17 cellular contexts compared by ENCODE assay signal in the genomic region with DNA sequence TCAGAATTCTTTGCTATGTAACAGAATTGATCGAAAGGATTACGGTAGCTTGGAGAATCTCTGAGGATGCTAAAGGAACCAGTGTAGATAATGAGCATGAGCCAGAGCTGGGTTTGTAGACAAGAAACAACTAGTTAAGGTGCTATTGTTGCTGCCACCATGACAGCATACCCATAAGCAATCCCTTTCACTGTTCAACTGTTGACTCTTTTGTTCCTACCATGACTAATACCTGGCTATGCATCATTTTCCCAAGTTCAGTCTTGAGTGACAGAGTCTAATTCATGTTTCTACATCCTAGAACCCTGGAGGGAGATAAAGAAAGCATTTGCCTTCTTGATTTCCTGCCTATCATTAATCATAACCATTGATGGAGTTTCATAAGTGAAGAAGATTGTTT.
DNase-seq lines count a peak whose midpoint lies in the region; ATAC-seq lines count a peak whose summit lies in the region.
"Had no signal": no experiment of that assay in that cellular context is flagged by ENCODE, and none has a peak within 500 bp of the region (broad histone marks: within the 10 kb centered on the region; RNA-seq: fewer than 3 reads in every experiment).

No MANE protein-coding gene starts in this region.

- intact Hi-C loops in aorta (cut with DNase I), result no loop called here

- H3K4me1 ChIP-seq in aorta (ENCODE audit: control insufficient read depth in 1 of 2, insufficient read depth in 2 of 2, low read length in 2 of 2), result no peaks in the 10 kb centered on the region

- no peak overlapping the region for H3K4me3 ChIP-seq in aorta (ENCODE audit: low read length in 2 of 2)
- H3K4me3 ChIP-seq: HAP-1, PC-9 had no signal

- WGBS in aorta, 2 donors, result 28 to 75% methylated on average over 2 of the region's 2 CpGs

- no peak for ATAC-seq in aorta (ENCODE audit: low FRiP score)
- ATAC-seq: Right ventricle myocardium inferior had no signal

- no peak overlapping the region for H3K27ac ChIP-seq in epithelial cell of prostate
- no peak overlapping the region for H3K27ac ChIP-seq in aorta (ENCODE audit: low read depth in 1 of 2, low read length in 2 of 2)
- H3K27ac ChIP-seq: PC-9 had no signal

- no peaks in the 10 kb centered on the region for H3K9me3 ChIP-seq in aorta (ENCODE audit: control insufficient read depth, low read length)
- H3K9me3 ChIP-seq: HAP-1 had no signal

- no peaks in the 10 kb centered on the region for H3K27me3 ChIP-seq in aorta (ENCODE audit: control insufficient read depth in 1 of 2, insufficient read depth in 2 of 2, low read length in 1 of 2)

- no peaks in the 10 kb centered on the region for H3K36me3 ChIP-seq in aorta (ENCODE audit: control insufficient read depth in 1 of 2, insufficient read depth in 2 of 2, low read length in 1 of 2)
- H3K36me3 ChIP-seq: HAP-1 had no signal

- peak; percentile 13 for DNase-seq in COLO829 (ENCODE audit: low spot score)
- peak; percentile 60 for DNase-seq in HPDE6-E6E7 (ENCODE audit: extremely low spot score)
- peak; percentile 56 for DNase-seq in RKO (ENCODE audit: low spot score)
- peak; percentile 10 for DNase-seq in epithelial cell of prostate (ENCODE audit: low read depth, low spot score)
- DNase-seq in islet precursor cell, result no peak
- no peak for DNase-seq in NCI-H748 (lab: John Stamatoyannopoulos, UW; ENCODE audit: unreplicated experiment)
- DNase-seq in NCI-H82 treated with DMSO at 0.1 percent for 48 hours (lab: John Stamatoyannopoulos, UW; ENCODE audit: unreplicated experiment), result no peak
- no peak for DNase-seq in aorta
- DNase-seq: Calu3; CD4-positive, alpha-beta T cell; NCI-H1105 treated with DMSO at 0.1 percent for 48 hours; NCI-H1694; NCI-H510A; NCI-H82; PC-9 had no signal

Comparison
In these comparisons a context has a peak if more than half of its experiments do, and no peak if none do; other contexts are left out.
1. DNase-seq: peak in COLO829 (single experiment), HPDE6-E6E7 (single experiment), RKO (single experiment) and epithelial cell of prostate (single experiment); none in islet precursor cell (single experiment), NCI-H748 (single experiment), NCI-H82 treated with DMSO at 0.1 percent for 48 hours (single experiment) and aorta (0 of 2).